ENCODE assay signal across 8 cellular contexts in the genomic region with DNA sequence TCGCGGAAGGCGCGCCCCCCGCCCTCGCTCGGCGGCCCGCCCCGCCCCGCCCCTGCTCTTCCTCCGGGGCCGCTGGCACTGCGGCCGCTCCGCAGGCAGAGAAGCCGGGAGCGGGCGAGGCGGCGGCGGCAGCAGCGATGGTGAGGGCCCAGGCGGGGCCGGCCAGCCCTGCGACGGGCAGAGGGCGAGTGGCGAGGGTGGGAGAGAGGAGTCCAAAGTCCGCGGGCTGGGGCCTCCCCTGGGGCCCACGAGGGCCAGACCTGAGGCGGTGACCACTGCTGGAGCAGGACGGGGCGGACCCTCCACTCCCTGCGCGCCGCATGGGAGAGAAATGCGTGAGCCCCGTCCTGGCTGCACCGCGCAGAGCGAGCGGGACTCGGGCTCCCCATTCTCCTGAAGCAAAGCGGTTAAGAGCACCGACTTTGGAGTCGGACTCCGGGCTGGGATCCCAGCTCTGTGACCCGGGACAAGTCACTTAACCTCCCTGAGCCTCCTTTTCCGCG. TPM values are rescaled to one million over a fixed set of nuclear protein-coding genes. Genes with fewer than 3 reads are reported as not detected.
A peak's percentile ranks its signal among the peaks of the same experiment; 100 is the strongest.
DNase-seq lines count a peak whose midpoint lies in the region; ATAC-seq and TF ChIP-seq lines count a peak whose summit lies in the region.

A gene with protein sequence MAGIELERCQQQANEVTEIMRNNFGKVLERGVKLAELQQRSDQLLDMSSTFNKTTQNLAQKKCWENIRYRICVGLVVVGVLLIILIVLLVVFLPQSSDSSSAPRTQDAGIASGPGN (plus strand): TSS at position 78 of the 503 bp plus-strand sequence. CDS start 60 bp downstream, at position 138.

- peak; percentile 18 for ATAC-seq in GM21423 (IDR thresholded peaks at IDR 0.05; ENCODE audit: unreplicated experiment)
- ATAC-seq in Panc1: peak; percentile 62
- ATAC-seq in central memory CD8-positive, alpha-beta T cell (replicated peaks; ENCODE audit: extremely low read depth, poor library complexity, severe bottlenecking): peak; percentile 55
- peak; percentile 77 for ATAC-seq in left lobe of liver

- POLR2A ChIA-PET in Panc1 (lab: Charles Lee): interaction anchor here (0.6 kb wide), 1 partner anchor 210 kb away, joined by 5 read pairs; no protein-coding TSS in a partner anchor

- H3K9me2 ChIP-seq in MM.1S (replicated peaks; ENCODE audit: insufficient read depth, low read length): no peaks in the 10 kb centered on the region

- CTCF ChIA-PET in Panc1 (lab: Charles Lee): no interaction called here

- H3K36me3 Mint-ChIP-seq in central memory CD8-positive, alpha-beta T cell (ENCODE audit: insufficient read depth): peaks cover 26% of the 10 kb centered on the region

- H3K4me1 Mint-ChIP-seq in central memory CD8-positive, alpha-beta T cell: peaks cover 57% of the 10 kb centered on the region

- H3K9ac ChIP-seq in BLaER1 (peak within 1 kb of the TSS; percentile 83), MM.1S (ENCODE audit: low read length) (no peak within 1 kb of the TSS)

- DNase-seq in Panc1 (ENCODE audit: low read depth, low spot score) (no peak), left lobe of liver (ENCODE audit: low spot score) (peak; percentile 69), substantia nigra (lab: John Stamatoyannopoulos, UW) (peak in 6 of 49 donors; percentile 20 to 53 (median 28)), medulla oblongata (ENCODE audit: extremely low spot score) (no peak), MM.1S (no peak)
- no peak for DNase-seq in central memory CD8-positive, alpha-beta T cell (ENCODE audit: low spot score in 2 of 2)

- H4K20me1 ChIP-seq in BLaER1 (no peaks in the 10 kb centered on the region), MM.1S (ENCODE audit: insufficient read depth, low read length) (no peaks in the 10 kb centered on the region)

- no peak within 1 kb of the TSS for H2AFZ ChIP-seq in MM.1S (ENCODE audit: low read length)

- in situ Hi-C loops in Panc1 (cut with HindIII; ENCODE audit: low pct_unique_long_range_greater_than_20kb, low sequenced_read_pairs): no loop called here

- H3K27me3 ChIP-seq in BLaER1: no peaks in the 10 kb centered on the region
- no peaks in the 10 kb centered on the region for H3K27me3 ChIP-seq in Panc1 (ENCODE audit: control insufficient read depth, insufficient read depth, low read length)
- H3K27me3 ChIP-seq in MM.1S (replicated peaks; ENCODE audit: insufficient read depth, low read length): no peaks in the 10 kb centered on the region

- H3K9me3 ChIP-seq in BLaER1 (no peaks in the 10 kb centered on the region), Panc1 (ENCODE audit: control insufficient read depth, insufficient read depth, low read depth, low read length) (no peaks in the 10 kb centered on the region), MM.1S (replicated peaks; ENCODE audit: insufficient read depth, low read length) (no peaks in the 10 kb centered on the region)

- intact Hi-C loops in Panc1 (cut with micrococcal nuclease; ENCODE audit: unreplicated experiment): no loop called here

- peak within 1 kb of the TSS; percentile 93 for H3K27ac Mint-ChIP-seq in central memory CD8-positive, alpha-beta T cell (ENCODE audit: low read depth)

- no TSS peak for BruUV-seq in Panc1 (replicated peaks; lab: Mats Ljungman, UMichigan)

- peaks cover 10% of the 10 kb centered on the region for H3K79me2 ChIP-seq in MM.1S (ENCODE audit: low read length)

- H3K4me1 ChIP-seq in BLaER1 (peaks cover 93% of the 10 kb centered on the region), Panc1 (ENCODE audit: control insufficient read depth, insufficient read depth, low read length) (peaks cover 27% of the 10 kb centered on the region), MM.1S (ENCODE audit: low read length) (no peaks in the 10 kb centered on the region)

- H3K9me3 Mint-ChIP-seq in central memory CD8-positive, alpha-beta T cell: no peaks in the 10 kb centered on the region

- TF ChIP-seq CTCF in Panc1 (IDR thresholded peaks at IDR 0.05): no peak
- no peak for TF ChIP-seq CTCF in MM.1S (IDR thresholded peaks at IDR 0.05; ENCODE audit: low read length)

- H3K4me3 Mint-ChIP-seq in central memory CD8-positive, alpha-beta T cell: peak within 1 kb of the TSS; percentile 80

- H3K27me3 Mint-ChIP-seq in central memory CD8-positive, alpha-beta T cell: no peaks in the 10 kb centered on the region

- H3K4me2 ChIP-seq in BLaER1 (peak within 1 kb of the TSS; percentile 99), MM.1S (ENCODE audit: low read depth, low read length) (no peak within 1 kb of the TSS)

- H3K4me3 ChIP-seq in BLaER1 (peak within 1 kb of the TSS; percentile 75), Panc1 (ENCODE audit: low read depth in 2 of 2, low read length in 2 of 2) (peak within 1 kb of the TSS; percentile 27 to 53), MM.1S (ENCODE audit: low read length) (no peak within 1 kb of the TSS)

- H3F3A ChIP-seq in MM.1S (ENCODE audit: insufficient read depth, low read length): no peaks in the 10 kb centered on the region

- peak within 1 kb of the TSS; percentile 89 for H3K27ac ChIP-seq in BLaER1
- H3K27ac ChIP-seq in Panc1 (ENCODE audit: low read length): peak within 1 kb of the TSS; percentile 87
- peak within 1 kb of the TSS; percentile 27 for H3K27ac ChIP-seq in substantia nigra (ENCODE audit: low read depth, low read length, poor library complexity, severe bottlenecking)
- no peak within 1 kb of the TSS for H3K27ac ChIP-seq in MM.1S (ENCODE audit: low read length)

- H3K36me3 ChIP-seq in BLaER1 (no peaks in the 10 kb centered on the region; the same call in 1 of the 2 replicates), Panc1 (ENCODE audit: control insufficient read depth, insufficient read depth, low read length) (no peaks in the 10 kb centered on the region), MM.1S (replicated peaks; ENCODE audit: insufficient read depth, low read length) (0 out of 2 replicates have a peak, but pooled peaks cover 5% of the 10 kb centered on the region)

RNA-seq across cellular contexts. Expression of the gene that starts here (rescaled TPM):
- total RNA-seq in Panc1 (2021; ENCODE audit: unreplicated experiment): 21.3 TPM
- 47.7 TPM for polyA plus RNA-seq in Panc1 (2012; ENCODE audit: insufficient read length)
- 31.7 TPM for total RNA-seq in left lobe of liver

Comparison
In these comparisons a context has a peak if more than half of its experiments do, and no peak if none do; other contexts are left out.
1. ATAC-seq: peak in every context shown above with its lines; median percentile 77 in left lobe of liver; 62 in Panc1; 55 in central memory CD8-positive, alpha-beta T cell; 18 in GM21423.